Comparison of ENCODE assay signal across 1 cellular context in the genomic region with DNA sequence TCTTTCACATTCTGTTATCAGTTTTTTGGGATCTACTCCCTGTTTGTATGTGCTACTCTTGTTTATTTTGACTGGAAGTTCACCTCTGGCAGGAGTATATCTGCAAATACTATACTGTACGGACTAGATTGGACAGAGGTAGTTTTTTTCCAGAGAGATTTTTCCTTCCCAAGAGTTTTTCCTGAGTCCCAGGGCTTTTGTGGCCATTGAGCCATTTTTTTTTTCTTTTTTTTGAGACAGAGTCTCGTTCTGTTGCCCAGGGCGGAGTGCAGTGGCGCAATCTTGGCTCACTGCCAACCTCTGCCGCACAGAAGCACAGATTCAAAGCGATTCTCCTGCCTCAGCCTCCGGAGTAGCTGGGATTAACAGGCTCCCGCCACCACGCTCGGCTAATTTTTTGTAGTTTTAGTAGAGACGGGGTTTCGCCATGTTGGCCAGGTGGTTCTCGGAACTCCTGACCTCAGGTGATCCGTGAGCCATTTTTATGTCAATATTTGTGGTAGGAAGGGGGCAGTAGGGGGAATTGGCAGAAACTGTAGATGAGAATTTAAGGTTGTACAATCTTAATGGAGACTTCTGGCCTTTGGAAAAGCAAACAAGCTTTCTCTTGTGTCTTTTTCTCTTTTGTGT.
TF ChIP-seq lines count a peak whose summit lies in the region.

No MANE protein-coding gene starts in this region.

TF ChIP-seq in HepG2, 621 proteins besides CTCF, POLR2A, EP300 and RAD21 (continued from another document and continues in another):
- TF ChIP-seq, protein P1, sequence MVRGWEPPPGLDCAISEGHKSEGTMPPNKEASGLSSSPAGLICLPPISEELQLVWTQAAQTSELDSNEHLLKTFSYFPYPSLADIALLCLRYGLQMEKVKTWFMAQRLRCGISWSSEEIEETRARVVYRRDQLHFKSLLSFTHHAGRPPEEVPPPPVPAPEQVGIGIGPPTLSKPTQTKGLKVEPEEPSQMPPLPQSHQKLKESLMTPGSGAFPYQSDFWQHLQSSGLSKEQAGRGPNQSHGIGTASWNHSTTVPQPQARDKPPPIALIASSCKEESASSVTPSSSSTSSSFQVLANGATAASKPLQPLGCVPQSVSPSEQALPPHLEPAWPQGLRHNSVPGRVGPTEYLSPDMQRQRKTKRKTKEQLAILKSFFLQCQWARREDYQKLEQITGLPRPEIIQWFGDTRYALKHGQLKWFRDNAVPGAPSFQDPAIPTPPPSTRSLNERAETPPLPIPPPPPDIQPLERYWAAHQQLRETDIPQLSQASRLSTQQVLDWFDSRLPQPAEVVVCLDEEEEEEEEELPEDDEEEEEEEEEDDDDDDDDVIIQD (CRISPR knock-in tag; IDR thresholded peaks at IDR 0.05; ENCODE audit: low read depth) = peak; percentile 95
- peak; percentile 33 to 47; a peak in 1 of 4 replicates for TF ChIP-seq HMGXB4 (CRISPR knock-in tag; IDR thresholded peaks at IDR 0.05; ENCODE audit: borderline replicate concordance in 1 of 2, low read depth in 1 of 2)
- TF ChIP-seq SATB2 (CRISPR knock-in tag; IDR thresholded peaks at IDR 0.05) = no peak
- no peak for TF ChIP-seq RELA (CRISPR knock-in tag; IDR thresholded peaks at IDR 0.05)
- no peak for TF ChIP-seq STAT5B (CRISPR knock-in tag; IDR thresholded peaks at IDR 0.05)
- peak; percentile 45; the same call in 1 of the 2 replicates for TF ChIP-seq ZNF556 (CRISPR knock-in tag; IDR thresholded peaks at IDR 0.05; ENCODE audit: borderline replicate concordance)
- 0 out of 2 replicates have a peak, but pooled peaks have one; percentile 33 for TF ChIP-seq RFXANK (CRISPR knock-in tag; IDR thresholded peaks at IDR 0.05)
- peak; percentile 94 for TF ChIP-seq ZMYM2 (CRISPR knock-in tag; IDR thresholded peaks at IDR 0.05)
- peak; percentile 59; the same call in 1 of the 2 replicates for TF ChIP-seq ETV5 (CRISPR knock-in tag; IDR thresholded peaks at IDR 0.05; ENCODE audit: borderline replicate concordance)
- TF ChIP-seq TCF12 (IDR thresholded peaks at IDR 0.05) = no peak
- TF ChIP-seq TCF12 (CRISPR knock-in tag; IDR thresholded peaks at IDR 0.05) = peak; percentile 68; the same call in 1 of the 2 replicates
- TF ChIP-seq, protein P2, sequence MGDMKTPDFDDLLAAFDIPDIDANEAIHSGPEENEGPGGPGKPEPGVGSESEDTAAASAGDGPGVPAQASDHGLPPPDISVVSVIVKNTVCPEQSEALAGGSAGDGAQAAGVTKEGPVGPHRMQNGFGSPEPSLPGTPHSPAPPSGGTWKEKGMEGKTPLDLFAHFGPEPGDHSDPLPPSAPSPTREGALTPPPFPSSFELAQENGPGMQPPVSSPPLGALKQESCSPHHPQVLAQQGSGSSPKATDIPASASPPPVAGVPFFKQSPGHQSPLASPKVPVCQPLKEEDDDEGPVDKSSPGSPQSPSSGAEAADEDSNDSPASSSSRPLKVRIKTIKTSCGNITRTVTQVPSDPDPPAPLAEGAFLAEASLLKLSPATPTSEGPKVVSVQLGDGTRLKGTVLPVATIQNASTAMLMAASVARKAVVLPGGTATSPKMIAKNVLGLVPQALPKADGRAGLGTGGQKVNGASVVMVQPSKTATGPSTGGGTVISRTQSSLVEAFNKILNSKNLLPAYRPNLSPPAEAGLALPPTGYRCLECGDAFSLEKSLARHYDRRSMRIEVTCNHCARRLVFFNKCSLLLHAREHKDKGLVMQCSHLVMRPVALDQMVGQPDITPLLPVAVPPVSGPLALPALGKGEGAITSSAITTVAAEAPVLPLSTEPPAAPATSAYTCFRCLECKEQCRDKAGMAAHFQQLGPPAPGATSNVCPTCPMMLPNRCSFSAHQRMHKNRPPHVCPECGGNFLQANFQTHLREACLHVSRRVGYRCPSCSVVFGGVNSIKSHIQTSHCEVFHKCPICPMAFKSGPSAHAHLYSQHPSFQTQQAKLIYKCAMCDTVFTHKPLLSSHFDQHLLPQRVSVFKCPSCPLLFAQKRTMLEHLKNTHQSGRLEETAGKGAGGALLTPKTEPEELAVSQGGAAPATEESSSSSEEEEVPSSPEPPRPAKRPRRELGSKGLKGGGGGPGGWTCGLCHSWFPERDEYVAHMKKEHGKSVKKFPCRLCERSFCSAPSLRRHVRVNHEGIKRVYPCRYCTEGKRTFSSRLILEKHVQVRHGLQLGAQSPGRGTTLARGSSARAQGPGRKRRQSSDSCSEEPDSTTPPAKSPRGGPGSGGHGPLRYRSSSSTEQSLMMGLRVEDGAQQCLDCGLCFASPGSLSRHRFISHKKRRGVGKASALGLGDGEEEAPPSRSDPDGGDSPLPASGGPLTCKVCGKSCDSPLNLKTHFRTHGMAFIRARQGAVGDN (CRISPR knock-in tag; IDR thresholded peaks at IDR 0.05) = peak; percentile 72
- peak; percentile 97 for TF ChIP-seq POGZ (CRISPR knock-in tag; IDR thresholded peaks at IDR 0.05)
- TF ChIP-seq ZSCAN21 (CRISPR knock-in tag; IDR thresholded peaks at IDR 0.05; ENCODE audit: borderline replicate concordance) = 0 out of 2 replicates have a peak, but pooled peaks have one; percentile 33
- no peak for TF ChIP-seq ZNF572 (CRISPR knock-in tag; IDR thresholded peaks at IDR 0.05)
- TF ChIP-seq ZNF441 (CRISPR knock-in tag; IDR thresholded peaks at IDR 0.05; ENCODE audit: borderline replicate concordance) = 0 out of 2 replicates have a peak, but pooled peaks have one; percentile 48
- peak; percentile 71 for TF ChIP-seq MIXL1 (CRISPR knock-in tag; IDR thresholded peaks at IDR 0.05)
- no peak for TF ChIP-seq MAFF (IDR thresholded peaks at IDR 0.05; ENCODE audit: low read depth, low read length)
- no peak for TF ChIP-seq SUZ12 (IDR thresholded peaks at IDR 0.05; ENCODE audit: low read depth, low read length)
- peak; percentile 64 for TF ChIP-seq XRCC5 (optimal IDR thresholded peaks at IDR 0.05; ENCODE audit: low read length)
- TF ChIP-seq ZSCAN29 (CRISPR knock-in tag; conservative IDR thresholded peaks at IDR 0.05) = peak; percentile 81; the same call in 1 of the 2 replicates
- TF ChIP-seq NR1H2 (CRISPR knock-in tag; IDR thresholded peaks at IDR 0.05; ENCODE audit: borderline replicate concordance, low read depth) = no peak
- TF ChIP-seq KDM5A (IDR thresholded peaks at IDR 0.05; ENCODE audit: borderline replicate concordance, low read length) = peak; percentile 29; the same call in 1 of the 2 replicates
- no peak for TF ChIP-seq TP53 (CRISPR knock-in tag; conservative IDR thresholded peaks at IDR 0.05)
- TF ChIP-seq, protein P3, sequence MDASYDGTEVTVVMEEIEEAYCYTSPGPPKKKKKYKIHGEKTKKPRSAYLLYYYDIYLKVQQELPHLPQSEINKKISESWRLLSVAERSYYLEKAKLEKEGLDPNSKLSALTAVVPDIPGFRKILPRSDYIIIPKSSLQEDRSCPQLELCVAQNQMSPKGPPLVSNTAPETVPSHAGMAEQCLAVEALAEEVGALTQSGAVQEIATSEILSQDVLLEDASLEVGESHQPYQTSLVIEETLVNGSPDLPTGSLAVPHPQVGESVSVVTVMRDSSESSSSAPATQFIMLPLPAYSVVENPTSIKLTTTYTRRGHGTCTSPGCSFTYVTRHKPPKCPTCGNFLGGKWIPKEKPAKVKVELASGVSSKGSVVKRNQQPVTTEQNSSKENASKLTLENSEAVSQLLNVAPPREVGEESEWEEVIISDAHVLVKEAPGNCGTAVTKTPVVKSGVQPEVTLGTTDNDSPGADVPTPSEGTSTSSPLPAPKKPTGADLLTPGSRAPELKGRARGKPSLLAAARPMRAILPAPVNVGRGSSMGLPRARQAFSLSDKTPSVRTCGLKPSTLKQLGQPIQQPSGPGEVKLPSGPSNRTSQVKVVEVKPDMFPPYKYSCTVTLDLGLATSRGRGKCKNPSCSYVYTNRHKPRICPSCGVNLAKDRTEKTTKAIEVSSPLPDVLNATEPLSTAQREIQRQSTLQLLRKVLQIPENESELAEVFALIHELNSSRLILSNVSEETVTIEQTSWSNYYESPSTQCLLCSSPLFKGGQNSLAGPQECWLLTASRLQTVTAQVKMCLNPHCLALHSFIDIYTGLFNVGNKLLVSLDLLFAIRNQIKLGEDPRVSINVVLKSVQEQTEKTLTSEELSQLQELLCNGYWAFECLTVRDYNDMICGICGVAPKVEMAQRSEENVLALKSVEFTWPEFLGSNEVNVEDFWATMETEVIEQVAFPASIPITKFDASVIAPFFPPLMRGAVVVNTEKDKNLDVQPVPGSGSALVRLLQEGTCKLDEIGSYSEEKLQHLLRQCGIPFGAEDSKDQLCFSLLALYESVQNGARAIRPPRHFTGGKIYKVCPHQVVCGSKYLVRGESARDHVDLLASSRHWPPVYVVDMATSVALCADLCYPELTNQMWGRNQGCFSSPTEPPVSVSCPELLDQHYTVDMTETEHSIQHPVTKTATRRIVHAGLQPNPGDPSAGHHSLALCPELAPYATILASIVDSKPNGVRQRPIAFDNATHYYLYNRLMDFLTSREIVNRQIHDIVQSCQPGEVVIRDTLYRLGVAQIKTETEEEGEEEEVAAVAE (CRISPR knock-in tag; IDR thresholded peaks at IDR 0.05; ENCODE audit: borderline replicate concordance) = 0 out of 2 replicates have a peak, but pooled peaks have one; percentile 51
- peak; percentile 87; the same call in 1 of the 2 replicates for TF ChIP-seq DPF2 (CRISPR knock-in tag; IDR thresholded peaks at IDR 0.05; ENCODE audit: borderline replicate concordance, low read depth)
- TF ChIP-seq SMARCC2 (IDR thresholded peaks at IDR 0.05) = no peak
- TF ChIP-seq ZNF678 (CRISPR knock-in tag; IDR thresholded peaks at IDR 0.05) = no peak
- TF ChIP-seq ZC3H13 (CRISPR knock-in tag; IDR thresholded peaks at IDR 0.05) = no peak
- no peak for TF ChIP-seq BATF2 (CRISPR knock-in tag; IDR thresholded peaks at IDR 0.05)
- peak; percentile 45; the same call in 1 of the 2 replicates for TF ChIP-seq ZBTB20 (CRISPR knock-in tag; IDR thresholded peaks at IDR 0.05; ENCODE audit: borderline replicate concordance, low read depth)
- TF ChIP-seq KDM1A (CRISPR knock-in tag; IDR thresholded peaks at IDR 0.05) = no peak; the same call in 1 of the 2 replicates
- TF ChIP-seq, protein P4, sequence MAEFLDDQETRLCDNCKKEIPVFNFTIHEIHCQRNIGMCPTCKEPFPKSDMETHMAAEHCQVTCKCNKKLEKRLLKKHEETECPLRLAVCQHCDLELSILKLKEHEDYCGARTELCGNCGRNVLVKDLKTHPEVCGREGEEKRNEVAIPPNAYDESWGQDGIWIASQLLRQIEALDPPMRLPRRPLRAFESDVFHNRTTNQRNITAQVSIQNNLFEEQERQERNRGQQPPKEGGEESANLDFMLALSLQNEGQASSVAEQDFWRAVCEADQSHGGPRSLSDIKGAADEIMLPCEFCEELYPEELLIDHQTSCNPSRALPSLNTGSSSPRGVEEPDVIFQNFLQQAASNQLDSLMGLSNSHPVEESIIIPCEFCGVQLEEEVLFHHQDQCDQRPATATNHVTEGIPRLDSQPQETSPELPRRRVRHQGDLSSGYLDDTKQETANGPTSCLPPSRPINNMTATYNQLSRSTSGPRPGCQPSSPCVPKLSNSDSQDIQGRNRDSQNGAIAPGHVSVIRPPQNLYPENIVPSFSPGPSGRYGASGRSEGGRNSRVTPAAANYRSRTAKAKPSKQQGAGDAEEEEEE (CRISPR knock-in tag; IDR thresholded peaks at IDR 0.05; ENCODE audit: borderline replicate concordance) = no peak
- TF ChIP-seq, protein P5, sequence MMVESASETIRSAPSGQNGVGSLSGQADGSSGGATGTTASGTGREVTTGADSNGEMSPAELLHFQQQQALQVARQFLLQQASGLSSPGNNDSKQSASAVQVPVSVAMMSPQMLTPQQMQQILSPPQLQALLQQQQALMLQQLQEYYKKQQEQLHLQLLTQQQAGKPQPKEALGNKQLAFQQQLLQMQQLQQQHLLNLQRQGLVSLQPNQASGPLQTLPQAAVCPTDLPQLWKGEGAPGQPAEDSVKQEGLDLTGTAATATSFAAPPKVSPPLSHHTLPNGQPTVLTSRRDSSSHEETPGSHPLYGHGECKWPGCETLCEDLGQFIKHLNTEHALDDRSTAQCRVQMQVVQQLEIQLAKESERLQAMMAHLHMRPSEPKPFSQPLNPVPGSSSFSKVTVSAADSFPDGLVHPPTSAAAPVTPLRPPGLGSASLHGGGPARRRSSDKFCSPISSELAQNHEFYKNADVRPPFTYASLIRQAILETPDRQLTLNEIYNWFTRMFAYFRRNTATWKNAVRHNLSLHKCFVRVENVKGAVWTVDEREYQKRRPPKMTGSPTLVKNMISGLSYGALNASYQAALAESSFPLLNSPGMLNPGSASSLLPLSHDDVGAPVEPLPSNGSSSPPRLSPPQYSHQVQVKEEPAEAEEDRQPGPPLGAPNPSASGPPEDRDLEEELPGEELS (CRISPR knock-in tag; IDR thresholded peaks at IDR 0.05) = peak; percentile 87
- TF ChIP-seq, protein P6, sequence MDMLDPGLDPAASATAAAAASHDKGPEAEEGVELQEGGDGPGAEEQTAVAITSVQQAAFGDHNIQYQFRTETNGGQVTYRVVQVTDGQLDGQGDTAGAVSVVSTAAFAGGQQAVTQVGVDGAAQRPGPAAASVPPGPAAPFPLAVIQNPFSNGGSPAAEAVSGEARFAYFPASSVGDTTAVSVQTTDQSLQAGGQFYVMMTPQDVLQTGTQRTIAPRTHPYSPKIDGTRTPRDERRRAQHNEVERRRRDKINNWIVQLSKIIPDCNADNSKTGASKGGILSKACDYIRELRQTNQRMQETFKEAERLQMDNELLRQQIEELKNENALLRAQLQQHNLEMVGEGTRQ (IDR thresholded peaks at IDR 0.05; ENCODE audit: low read depth, low read length) = no peak
- TF ChIP-seq, protein P6 (CRISPR knock-in tag; IDR thresholded peaks at IDR 0.05; ENCODE audit: borderline replicate concordance) = no peak
- TF ChIP-seq, protein P7, sequence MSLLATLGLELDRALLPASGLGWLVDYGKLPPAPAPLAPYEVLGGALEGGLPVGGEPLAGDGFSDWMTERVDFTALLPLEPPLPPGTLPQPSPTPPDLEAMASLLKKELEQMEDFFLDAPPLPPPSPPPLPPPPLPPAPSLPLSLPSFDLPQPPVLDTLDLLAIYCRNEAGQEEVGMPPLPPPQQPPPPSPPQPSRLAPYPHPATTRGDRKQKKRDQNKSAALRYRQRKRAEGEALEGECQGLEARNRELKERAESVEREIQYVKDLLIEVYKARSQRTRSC (CRISPR knock-in tag; IDR thresholded peaks at IDR 0.05; ENCODE audit: low read depth) = no peak
- no peak for TF ChIP-seq ZFP62 (CRISPR knock-in tag; IDR thresholded peaks at IDR 0.05)
